In genomic region chr4:150231108-150231770, GRCh38 we compare ENCODE assay signal across 2 cellular contexts.
TF ChIP-seq lines count a peak whose summit lies in the region.

No MANE protein-coding gene starts in this region.

TF ChIP-seq in SK-N-SH, 30 proteins besides CTCF, POLR2A, EP300 and RAD21 (continued from another document):
- TF ChIP-seq REST (IDR thresholded peaks at IDR 0.05; ENCODE audit: low read depth, low read length) (no peak), FOXM1 (IDR thresholded peaks at IDR 0.05; ENCODE audit: low read depth) (no peak), MXI1 (IDR thresholded peaks at IDR 0.05; ENCODE audit: low read depth, low read length) (no peak), TCF12 (IDR thresholded peaks at IDR 0.05) (no peak), JUND (IDR thresholded peaks at IDR 0.05) (no peak), MEF2A (IDR thresholded peaks at IDR 0.05; ENCODE audit: borderline replicate concordance, low read depth) (no peak), CHD2 (IDR thresholded peaks at IDR 0.05; ENCODE audit: low read length, partially characterized antibody) (no peak)

TF ChIP-seq in SK-N-SH treated with all-trans-retinoic acid at 6 μM for 48 hours, 23 proteins besides CTCF, POLR2A, EP300 and RAD21 (continued from another document):
- TF ChIP-seq ARNTL (CRISPR knock-in tag; IDR thresholded peaks at IDR 0.05; ENCODE audit: borderline replicate concordance, low read depth) (no peak), ZC3H10 (CRISPR knock-in tag; IDR thresholded peaks at IDR 0.05) (no peak), TOX (CRISPR knock-in tag; IDR thresholded peaks at IDR 0.05; ENCODE audit: borderline replicate concordance) (no peak), ZNF70 (CRISPR knock-in tag; IDR thresholded peaks at IDR 0.05) (no peak), OSR1 (CRISPR knock-in tag; IDR thresholded peaks at IDR 0.05) (no peak), RARB (CRISPR knock-in tag; IDR thresholded peaks at IDR 0.05) (no peak), CREB5 (CRISPR knock-in tag; IDR thresholded peaks at IDR 0.05; ENCODE audit: low read depth) (no peak), ZFP3 (CRISPR knock-in tag; IDR thresholded peaks at IDR 0.05) (no peak), ZFP30 (CRISPR knock-in tag; IDR thresholded peaks at IDR 0.05) (no peak), TCF4 (CRISPR knock-in tag; IDR thresholded peaks at IDR 0.05; ENCODE audit: borderline replicate concordance) (no peak), ZNF8 (CRISPR knock-in tag; IDR thresholded peaks at IDR 0.05) (no peak), CSRNP3 (CRISPR knock-in tag; IDR thresholded peaks at IDR 0.05) (no peak)
